ENCODE assay signal across 26 cellular contexts in the genomic region with DNA sequence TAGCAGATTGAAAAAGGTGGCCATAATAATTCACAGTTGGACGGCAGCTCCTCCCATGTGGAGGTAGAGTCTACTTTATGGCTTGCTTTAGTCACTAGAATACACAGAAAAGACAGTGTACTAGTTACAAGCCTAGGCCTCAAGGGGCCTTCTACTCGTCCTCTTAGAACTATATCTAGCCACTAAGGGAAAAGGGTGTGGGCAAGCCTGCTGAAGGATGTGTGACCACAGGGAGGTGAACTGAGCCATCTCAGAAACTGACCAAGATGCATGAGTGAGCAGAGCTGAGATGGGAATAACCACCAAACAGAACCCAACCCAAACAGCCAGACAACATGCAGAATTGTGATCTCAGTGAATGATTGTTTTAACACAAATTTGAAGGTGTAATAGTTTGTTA.
"Had no signal": no experiment of that assay in that cellular context is flagged by ENCODE, and none has a peak within 500 bp of the region (broad histone marks: within the 10 kb centered on the region; RNA-seq: fewer than 3 reads in every experiment).

No MANE protein-coding gene starts in this region.

- H2AFZ ChIP-seq: hepatocyte, neural progenitor cell, parathyroid adenoma had no signal

- H3K36me3 Mint-ChIP-seq: naive thymus-derived CD4-positive, alpha-beta T cell; neural progenitor cell; stimulated activated naive B cell treated with anti-CD40 and anti-IgM and Interleukin-4, amounts not matched to agents 10 μg/mL and 1 μg/mL and 100 μg/mL, for 72 hours had no signal

- H3K36me3 ChIP-seq: gastroesophageal sphincter, heart left ventricle, left lung, neural progenitor cell, right lobe of liver, thoracic aorta, tibial nerve, upper lobe of left lung had no signal

- H3K4me2 ChIP-seq: hepatocyte, neural progenitor cell had no signal

- H3K27me3 ChIP-seq: foreskin keratinocyte, gastroesophageal sphincter, heart left ventricle, hepatocyte, left lung, neural progenitor cell, right lobe of liver, tibial nerve, upper lobe of left lung had no signal

- H3K4me1 ChIP-seq: foreskin keratinocyte, gastroesophageal sphincter, heart left ventricle, left lung, parathyroid adenoma, right lobe of liver, tibial nerve, upper lobe of left lung had no signal

- H3K9ac ChIP-seq: neural progenitor cell, parathyroid adenoma had no signal

- H3K9me3 Mint-ChIP-seq: neural progenitor cell had no signal

- H3K27ac Mint-ChIP-seq: naive thymus-derived CD4-positive, alpha-beta T cell; nephron; neural progenitor cell; progenitor cell of endocrine pancreas; stimulated activated naive B cell treated with anti-CD40 and anti-IgM and Interleukin-4, amounts not matched to agents 10 μg/mL and 1 μg/mL and 100 μg/mL, for 72 hours; stimulated activated naive CD8-positive, alpha-beta T cell treated with anti-CD3 and anti-CD28 coated beads, Interleukin-15, Interleukin-2, amounts not matched to agents 100 ng/mL and 50 ng/mL, for 24 hours had no signal

- H3K9me3 ChIP-seq: left lung, right lobe of liver, thoracic aorta, tibial nerve, upper lobe of left lung had no signal

- H3K27ac ChIP-seq: coronary artery, foreskin keratinocyte, gastroesophageal sphincter, heart left ventricle, hepatocyte, left lung, neural progenitor cell, parathyroid adenoma, right lobe of liver, thoracic aorta, tibial nerve, upper lobe of left lung had no signal

- H3K79me2 ChIP-seq: hepatocyte, parathyroid adenoma had no signal

- H3K4me3 ChIP-seq: coronary artery, gastroesophageal sphincter, heart left ventricle, hepatocyte, left lung, neural progenitor cell, right lobe of liver, thoracic aorta, tibial nerve, upper lobe of left lung had no signal

- H3K4me1 Mint-ChIP-seq: naive thymus-derived CD4-positive, alpha-beta T cell; nephron; stimulated activated naive B cell treated with anti-CD40 and anti-IgM and Interleukin-4, amounts not matched to agents 10 μg/mL and 1 μg/mL and 100 μg/mL, for 72 hours had no signal

- H3K4me3 Mint-ChIP-seq: naive thymus-derived CD4-positive, alpha-beta T cell; nephron; neural progenitor cell; stimulated activated naive B cell treated with anti-CD40 and anti-IgM and Interleukin-4, amounts not matched to agents 10 μg/mL and 1 μg/mL and 100 μg/mL, for 72 hours; stimulated activated naive CD8-positive, alpha-beta T cell treated with anti-CD3 and anti-CD28 coated beads, Interleukin-15, Interleukin-2, amounts not matched to agents 100 ng/mL and 50 ng/mL, for 24 hours had no signal

- ATAC-seq: foreskin keratinocyte; gastroesophageal sphincter; heart left ventricle; left cardiac atrium; left lung; naive thymus-derived CD4-positive, alpha-beta T cell; right lobe of liver; stimulated activated naive B cell treated with anti-CD40 and anti-IgM and Interleukin-4, amounts not matched to agents 10 μg/mL and 1 μg/mL and 100 μg/mL, for 72 hours had no signal

- DNase-seq: dermis blood vessel endothelial cell; effector memory CD4-positive, alpha-beta T cell; erythroblast; foreskin keratinocyte; heart left ventricle; left cardiac atrium; left lung; mesenchymal stem cell; midbrain; naive thymus-derived CD4-positive, alpha-beta T cell; right lobe of liver; small intestine; stimulated activated CD4-positive, alpha-beta T cell treated with anti-CD3 and anti-CD28 coated beads, Interleukin-15, amount 100 ng/mL, for 24 hours; stimulated activated CD4-positive, alpha-beta T cell treated with anti-CD3 and anti-CD28 coated beads, Interleukin-2, amount 100 ng/mL, for 48 hours; stimulated activated naive B cell treated with anti-CD40 and anti-IgM and Interleukin-4, amounts not matched to agents 10 μg/mL and 1 μg/mL and 100 μg/mL, for 72 hours; upper lobe of left lung had no signal

- H3K27me3 Mint-ChIP-seq: progenitor cell of endocrine pancreas; stimulated activated naive B cell treated with anti-CD40 and anti-IgM and Interleukin-4, amounts not matched to agents 10 μg/mL and 1 μg/mL and 100 μg/mL, for 72 hours; stimulated activated naive CD8-positive, alpha-beta T cell treated with anti-CD3 and anti-CD28 coated beads, Interleukin-15, Interleukin-2, amounts not matched to agents 100 ng/mL and 50 ng/mL, for 24 hours had no signal
